Comparison of ENCODE assay signal across 8 cellular contexts in the genomic region with DNA sequence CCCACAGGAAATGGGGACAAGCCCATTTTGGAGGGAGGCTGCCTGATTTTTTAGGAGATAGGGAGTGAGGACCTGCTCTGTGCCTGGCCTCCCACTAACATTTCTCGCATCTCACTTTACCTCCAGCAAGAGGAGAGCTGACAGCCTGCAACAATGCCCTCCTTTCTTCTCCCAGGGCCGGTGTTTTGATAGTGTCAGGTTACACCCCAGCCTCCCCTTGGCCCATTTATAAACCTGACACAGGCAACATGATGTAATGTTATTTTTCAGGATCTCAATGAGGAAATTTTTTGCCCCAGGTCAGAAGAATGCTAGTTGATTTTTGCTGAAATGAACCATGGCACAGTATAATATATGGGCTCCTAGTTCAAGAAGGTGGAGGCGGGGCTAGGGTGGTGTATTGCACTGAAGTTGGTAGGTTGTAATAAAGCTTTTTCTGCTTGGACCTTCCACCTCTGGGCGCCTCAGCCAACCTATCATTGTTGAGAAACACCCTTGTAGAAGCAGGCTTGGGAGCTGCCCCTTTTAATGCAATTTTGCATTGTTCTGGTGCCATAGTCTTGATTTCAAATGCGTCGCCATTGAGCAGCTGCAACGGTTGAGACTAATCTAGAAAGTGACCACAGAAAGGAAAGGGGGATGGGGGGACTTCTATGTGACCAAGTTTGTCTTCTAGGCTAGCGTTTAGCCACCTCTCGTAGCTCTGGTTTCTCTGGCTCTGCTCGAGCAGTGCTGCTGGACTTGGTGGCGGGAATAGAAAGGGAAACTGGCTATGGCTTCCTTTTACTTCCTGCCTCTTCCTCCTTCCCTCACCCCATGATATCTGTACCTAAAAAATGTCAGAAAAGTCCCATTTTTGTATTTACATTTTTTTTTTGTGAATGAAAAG. TPM values are rescaled to one million over a fixed set of nuclear protein-coding genes. Genes with fewer than 3 reads are reported as not detected.
DNase-seq lines count a peak whose midpoint lies in the region; ATAC-seq and TF ChIP-seq lines count a peak whose summit lies in the region.

No MANE protein-coding gene starts in this region.

- H3K27ac Mint-ChIP-seq in endothelial cell (ENCODE audit: unreplicated experiment) = peak overlapping the region; percentile 39
- no peak overlapping the region for H3K27ac Mint-ChIP-seq in neural crest cell (ENCODE audit: unreplicated experiment)
- H3K27ac Mint-ChIP-seq in effector memory CD8-positive, alpha-beta T cell = no peak overlapping the region

- H3K9me3 ChIP-seq in testis = no peaks in the 10 kb centered on the region

- TF ChIP-seq POLR2A in testis (IDR thresholded peaks at IDR 0.05) = no peak

- no peak overlapping the region for H3K27ac ChIP-seq in testis

- intact Hi-C loops in testis (cut with DNase I; ENCODE audit: low total_unique reads) = no loop called here

- DNase-seq in DMS79 treated with DMSO at 0.1 percent for 48 hours (lab: John Stamatoyannopoulos, UW) (peak; percentile 91), NCI-H226 (peak; percentile 90), endothelial cell (ENCODE audit: low spot score) (no peak), neural crest cell (ENCODE audit: low read depth, low spot score) (peak; percentile 16), testis (no peak)
- no peak for DNase-seq in effector memory CD8-positive, alpha-beta T cell
- DNase-seq in stimulated activated CD4-positive, alpha-beta T cell treated with anti-CD3 and anti-CD28 coated beads, Interleukin-12 subunit alpha, Interleukin-12 subunit beta, amount 100 ng/mL, for 4 hours = no peak

- H3K4me1 Mint-ChIP-seq in endothelial cell (ENCODE audit: unreplicated experiment) = peaks cover 21% of the 10 kb centered on the region
- H3K4me1 Mint-ChIP-seq in neural crest cell = peaks cover 71% of the 10 kb centered on the region
- no peaks in the 10 kb centered on the region for H3K4me1 Mint-ChIP-seq in effector memory CD8-positive, alpha-beta T cell (ENCODE audit: low read depth in 2 of 2)

- ATAC-seq in effector memory CD8-positive, alpha-beta T cell (replicated peaks) = no peak
- ATAC-seq in GM21825 (IDR thresholded peaks at IDR 0.05; ENCODE audit: unreplicated experiment) = no peak

- H3K9me3 Mint-ChIP-seq in endothelial cell (ENCODE audit: unreplicated experiment) (no peaks in the 10 kb centered on the region), neural crest cell (no peaks in the 10 kb centered on the region)
- H3K9me3 Mint-ChIP-seq in effector memory CD8-positive, alpha-beta T cell = peaks cover 5 to 8% of the 10 kb centered on the region in 2 donors

- no peaks in the 10 kb centered on the region for H3K36me3 Mint-ChIP-seq in endothelial cell (ENCODE audit: low read depth, unreplicated experiment)
- no peaks in the 10 kb centered on the region for H3K36me3 Mint-ChIP-seq in neural crest cell (ENCODE audit: low read depth)
- no peaks in the 10 kb centered on the region for H3K36me3 Mint-ChIP-seq in effector memory CD8-positive, alpha-beta T cell (ENCODE audit: insufficient read depth)

- H3K36me3 ChIP-seq in testis (ENCODE audit: low read depth, missing control alignments) = no peaks in the 10 kb centered on the region

- TF ChIP-seq CTCF in endothelial cell (IDR thresholded peaks at IDR 0.05; ENCODE audit: unreplicated experiment) = no peak
- no peak for TF ChIP-seq CTCF in neural crest cell (conservative IDR thresholded peaks at IDR 0.05)
- no peak for TF ChIP-seq CTCF in testis (IDR thresholded peaks at IDR 0.05)

- H3K4me3 Mint-ChIP-seq in endothelial cell (ENCODE audit: unreplicated experiment) (no peak overlapping the region), neural crest cell (no peak overlapping the region)
- no peak overlapping the region for H3K4me3 Mint-ChIP-seq in effector memory CD8-positive, alpha-beta T cell

- WGBS in testis, 2 donors = 74 to 79% methylated on average over 11 of the region's 11 CpGs

- no peaks in the 10 kb centered on the region for H3K27me3 ChIP-seq in testis

- no peak overlapping the region for H3K4me3 ChIP-seq in testis

- H3K27me3 Mint-ChIP-seq in endothelial cell (ENCODE audit: unreplicated experiment) (no peaks in the 10 kb centered on the region), neural crest cell (ENCODE audit: low read depth) (no peaks in the 10 kb centered on the region)
- no peaks in the 10 kb centered on the region for H3K27me3 Mint-ChIP-seq in effector memory CD8-positive, alpha-beta T cell

- H3K4me1 ChIP-seq in testis = peaks cover 23% of the 10 kb centered on the region

RNA-seq across cellular contexts. Expression of gene PBX1, which starts 53.0 kb away (rescaled TPM):
- total RNA-seq in endothelial cell (ENCODE audit: unreplicated experiment) = 44.2 TPM
- 68.9 and 71.7 TPM in 2 replicates for total RNA-seq in neural crest cell
- 10 to 100 TPM; 20.3 to 25.0 TPM for total RNA-seq in testis
- 20.2 TPM for polyA plus RNA-seq in testis (ENCODE audit: insufficient read depth, low read depth, low replicate concordance)

Comparison
In these comparisons a context has a peak if more than half of its experiments do, and no peak if none do; other contexts are left out.
1. DNase-seq: peak in DMS79 treated with DMSO at 0.1 percent for 48 hours (single experiment), NCI-H226 (single experiment) and neural crest cell (single experiment); none in endothelial cell (single experiment), effector memory CD8-positive, alpha-beta T cell (0 of 3), stimulated activated CD4-positive, alpha-beta T cell treated with anti-CD3 and anti-CD28 coated beads, Interleukin-12 subunit alpha, Interleukin-12 subunit beta, amount 100 ng/mL, for 4 hours (single experiment) and testis (single experiment).